In the genomic region with DNA sequence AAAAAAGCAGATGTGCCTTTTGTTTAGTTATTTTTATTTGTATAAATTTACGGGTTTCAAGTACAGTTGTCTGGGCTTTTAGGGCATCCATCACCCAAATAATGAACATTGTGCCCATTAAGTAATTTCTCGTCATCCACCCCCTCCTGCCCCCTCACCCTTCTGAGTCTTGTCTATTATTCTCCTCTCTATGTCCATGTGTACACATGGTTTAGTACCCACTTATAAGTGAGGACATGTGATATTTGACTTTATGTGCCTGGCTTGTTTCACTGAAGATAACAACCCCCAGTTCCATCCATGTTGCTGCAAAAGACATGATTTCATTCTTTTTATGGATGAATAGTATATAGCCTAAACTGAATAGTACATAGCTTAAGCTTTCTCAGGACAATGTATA, we compare ENCODE assay signal across 19 cellular contexts.
"Had no signal": no experiment of that assay in that cellular context is flagged by ENCODE, and none has a peak within 500 bp of the region (broad histone marks: within the 10 kb centered on the region; RNA-seq: fewer than 3 reads in every experiment).

No MANE protein-coding gene starts in this region.

- H3K27me3 ChIP-seq: body of pancreas, esophagus squamous epithelium, neutrophil, pancreas, spleen, testis had no signal

- DNase-seq: activated CD4-positive, alpha-beta T cell treated with anti-CD3 and anti-CD28 coated beads, Interleukin-2, amount 50 U/mL, for 1 hour; activated CD4-positive, CD25-positive, alpha-beta regulatory T cell treated with anti-CD3 and anti-CD28 coated beads, Interleukin-2, amount 50 U/mL, for 72 hours; activated CD8-positive, alpha-beta memory T cell treated with anti-CD3 and anti-CD28 coated beads, Interleukin-2, amount 50 U/mL, for 4 hours; activated naive CD4-positive, alpha-beta T cell treated with anti-CD3 and anti-CD28 coated beads for 36 hours; activated T-cell treated with anti-CD3 and anti-CD28 coated beads, Interleukin-2, amount 50 U/mL, for 4 hours; body of pancreas; caudate nucleus; effector memory CD8-positive, alpha-beta T cell; esophagus squamous epithelium; hippocampal formation; left colon; pancreas; spleen; stimulated activated CD4-positive, alpha-beta T cell treated with anti-CD3 and anti-CD28 coated beads, Interleukin-4, amount 100 ng/mL, for 4 hours; testis had no signal

- H3K36me3 ChIP-seq: esophagus squamous epithelium, neutrophil, pancreas, spleen had no signal

- ATAC-seq: activated T-cell treated with anti-CD3 and anti-CD28 coated beads, Interleukin-2, amount 50 U/mL, for 4 hours; body of pancreas; effector memory CD8-positive, alpha-beta T cell; left colon; natural killer cell treated with Interleukin-12 subunit alpha and Interleukin-12 subunit beta and Interleukin-15 and Interleukin-18, amount 100 ng/mL, for 72 hours; pancreas; stimulated activated memory B cell treated with anti-CD40 and anti-IgM and Interleukin-4, amounts not matched to agents 10 μg/mL and 1 μg/mL and 100 μg/mL, for 72 hours had no signal

- H3K4me3 ChIP-seq: body of pancreas, esophagus squamous epithelium, lung, pancreas, spleen, testis had no signal

- H3K9me3 ChIP-seq: body of pancreas, esophagus squamous epithelium, neutrophil, pancreas, spleen, testis had no signal

- H3K27ac ChIP-seq: body of pancreas, esophagus squamous epithelium, neutrophil, pancreas, spleen, testis had no signal

- H3K4me1 ChIP-seq: body of pancreas, esophagus squamous epithelium, spleen, testis had no signal
